In the genomic region with DNA sequence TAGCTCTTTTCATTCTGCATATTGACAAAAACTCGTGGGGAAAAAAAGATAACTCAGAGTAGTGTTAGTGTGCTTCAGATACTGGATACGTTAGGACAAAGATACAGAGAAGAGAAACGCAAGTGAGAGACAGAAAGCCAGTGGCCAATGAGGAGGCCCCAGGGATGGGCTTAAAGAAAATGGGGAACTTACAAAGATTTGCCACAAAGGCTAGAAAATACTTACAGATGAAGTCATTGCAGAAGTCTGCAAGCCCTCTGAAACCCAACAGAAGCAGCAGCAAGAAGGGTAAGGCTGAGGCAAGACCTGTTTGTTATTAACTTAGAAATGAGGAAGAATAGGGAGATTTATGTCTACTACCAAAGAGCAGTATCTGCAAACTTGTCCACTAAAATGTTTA, we compare ENCODE assay signal across 12 cellular contexts.
DNase-seq lines count a peak whose midpoint lies in the region; ATAC-seq and TF ChIP-seq lines count a peak whose summit lies in the region.
"Had no signal": no experiment of that assay in that cellular context is flagged by ENCODE, and none has a peak within 500 bp of the region (broad histone marks: within the 10 kb centered on the region; RNA-seq: fewer than 3 reads in every experiment).

No MANE protein-coding gene starts in this region.

- BruUV-seq in PC-3 (replicated peaks; lab: Mats Ljungman, UMichigan): no TSS peak

- no peaks in the 10 kb centered on the region for H3K4me1 Mint-ChIP-seq in CD8-positive, alpha-beta memory T cell
- H3K4me1 Mint-ChIP-seq: activated CD4-positive, alpha-beta T cell treated with anti-CD3 and anti-CD28 coated beads for 36 hours had no signal

- DNase-seq in NOMO-1 (lab: John Stamatoyannopoulos, UW; ENCODE audit: unreplicated experiment in 2 of 2): peak; percentile 96 to 100
- DNase-seq in mesenchymal stem cell: no peak
- DNase-seq in CD8-positive, alpha-beta memory T cell: no peak
- DNase-seq in DMS153 (lab: John Stamatoyannopoulos, UW): no peak
- DNase-seq in activated CD4-positive, alpha-beta T cell treated with anti-CD3 and anti-CD28 coated beads for 48 hours: no peak
- DNase-seq in PC-3: no peak
- DNase-seq: activated CD4-positive, alpha-beta T cell treated with anti-CD3 and anti-CD28 coated beads for 36 hours; CD8-positive, alpha-beta T cell; foreskin fibroblast had no signal

- H3K4me2 ChIP-seq in mesenchymal stem cell (ENCODE audit: low read length, poor library complexity, severe bottlenecking) (no peak overlapping the region), PC-3 (ENCODE audit: low read length) (no peak overlapping the region)
- H3K4me2 ChIP-seq: KMS-11 had no signal

- peak overlapping the region in 1 of 2 experiments; percentile 59 for H3K18ac ChIP-seq in mesenchymal stem cell (ENCODE audit: low read depth in 1 of 2, low read length in 2 of 2)

- H3K36me3 ChIP-seq in mesenchymal stem cell (ENCODE audit: control insufficient read depth in 1 of 2, insufficient read depth in 2 of 2, low read depth in 1 of 2, low read length in 2 of 2) (no peaks in the 10 kb centered on the region), PC-3 (ENCODE audit: low read depth, low read length) (no peaks in the 10 kb centered on the region)
- H3K36me3 ChIP-seq in CD8-positive, alpha-beta memory T cell (ENCODE audit: insufficient read depth, low read length): no peaks in the 10 kb centered on the region

- intact Hi-C loops in PC-3 (cut with micrococcal nuclease): no loop called here

- no peak overlapping the region for H3K4ac ChIP-seq in mesenchymal stem cell (ENCODE audit: low read depth in 1 of 2, low read length in 2 of 2)

- no peaks in the 10 kb centered on the region for H3F3A ChIP-seq in PC-3 (ENCODE audit: low read length, unreplicated experiment)

- H3K4me3 ChIP-seq in mesenchymal stem cell (ENCODE audit: insufficient read depth in 1 of 2, low read depth in 1 of 2, low read length in 2 of 2) (no peak overlapping the region), PC-3 (ENCODE audit: low read length) (no peak overlapping the region)
- no peak overlapping the region for H3K4me3 ChIP-seq in CD8-positive, alpha-beta memory T cell (ENCODE audit: low read length)

- H2AK5ac ChIP-seq in mesenchymal stem cell (ENCODE audit: low read length, severe bottlenecking): no peak overlapping the region

- no peaks in the 10 kb centered on the region for H3K9me2 ChIP-seq in PC-3 (replicated peaks; ENCODE audit: low read length)

- H3K36me3 Mint-ChIP-seq in CD8-positive, alpha-beta memory T cell: no peaks in the 10 kb centered on the region
- H3K36me3 Mint-ChIP-seq: CD8-positive, alpha-beta T cell had no signal

- H4K91ac ChIP-seq in mesenchymal stem cell (ENCODE audit: low read length): no peak overlapping the region

- H2AFZ ChIP-seq in mesenchymal stem cell (ENCODE audit: low read depth, low read length) (no peak overlapping the region), PC-3 (ENCODE audit: low read length) (no peak overlapping the region)

- CTCF ChIA-PET in CD8-positive, alpha-beta memory T cell (lab: Charles Lee): no interaction called here
- CTCF ChIA-PET in PC-3 (lab: Charles Lee): no interaction called here

- H3K9me3 ChIP-seq in mesenchymal stem cell (ENCODE audit: control insufficient read depth, low read length) (no peaks in the 10 kb centered on the region), PC-3 (ENCODE audit: low read length) (no peaks in the 10 kb centered on the region)
- no peaks in the 10 kb centered on the region for H3K9me3 ChIP-seq in CD8-positive, alpha-beta memory T cell (ENCODE audit: low read length)

- H3K9ac ChIP-seq in mesenchymal stem cell (ENCODE audit: low read length): no peak overlapping the region
- no peak overlapping the region for H3K9ac ChIP-seq in PC-3 (ENCODE audit: low read length)
- H3K9ac ChIP-seq: KMS-11 had no signal

- H3K79me2 ChIP-seq in PC-3 (ENCODE audit: low read length): no peaks in the 10 kb centered on the region

- no peaks in the 10 kb centered on the region for H3K27me3 ChIP-seq in mesenchymal stem cell (ENCODE audit: control insufficient read depth in 1 of 2, insufficient read depth in 1 of 2, low read length in 2 of 2)
- no peaks in the 10 kb centered on the region for H3K27me3 ChIP-seq in CD8-positive, alpha-beta memory T cell (ENCODE audit: insufficient read depth, low read length, poor library complexity, severe bottlenecking)
- H3K27me3 ChIP-seq in PC-3 (ENCODE audit: low read length): peaks cover 26% of the 10 kb centered on the region; the same call in 1 of the 2 replicates

- WGBS in mesenchymal stem cell: 67% methylated on average over 3 of the region's 3 CpGs

- no peak overlapping the region for H3K23ac ChIP-seq in mesenchymal stem cell (ENCODE audit: low read length in 2 of 2)

- H3K4me1 ChIP-seq in mesenchymal stem cell (ENCODE audit: control insufficient read depth, insufficient read depth, low read depth, low read length) (peaks cover 5% of the 10 kb centered on the region), PC-3 (ENCODE audit: insufficient read depth, low read length) (0 out of 2 replicates have a peak, but pooled peaks cover 3% of the 10 kb centered on the region)
- no peaks in the 10 kb centered on the region for H3K4me1 ChIP-seq in CD8-positive, alpha-beta memory T cell (ENCODE audit: insufficient read depth, low read length)

- ATAC-seq in GM18868 (IDR thresholded peaks at IDR 0.05; ENCODE audit: unreplicated experiment): peak; percentile 70
- ATAC-seq in HG02840 (IDR thresholded peaks at IDR 0.05; ENCODE audit: low FRiP score, unreplicated experiment): peak; percentile 69
- ATAC-seq in PC-3: no peak
- ATAC-seq: activated CD4-positive, alpha-beta T cell treated with anti-CD3 and anti-CD28 coated beads for 36 hours; CD8-positive, alpha-beta T cell had no signal

- H3K79me1 ChIP-seq in mesenchymal stem cell (replicated peaks; ENCODE audit: low read length, poor library complexity, severe bottlenecking): no peaks in the 10 kb centered on the region

- POLR2A ChIA-PET in CD8-positive, alpha-beta memory T cell (lab: Charles Lee): no interaction called here
- POLR2A ChIA-PET in PC-3 (lab: Charles Lee; ENCODE audit: unreplicated experiment): no interaction called here

- no peaks in the 10 kb centered on the region for H4K20me1 ChIP-seq in PC-3 (ENCODE audit: low read length)

- no peak overlapping the region for H3K27ac Mint-ChIP-seq in CD8-positive, alpha-beta memory T cell
- H3K27ac Mint-ChIP-seq: activated CD4-positive, alpha-beta T cell treated with anti-CD3 and anti-CD28 coated beads for 36 hours; CD8-positive, alpha-beta T cell had no signal

- peak overlapping the region; percentile 74 for H3K27ac ChIP-seq in mesenchymal stem cell (ENCODE audit: low read length, poor library complexity, severe bottlenecking)
- H3K27ac ChIP-seq in CD8-positive, alpha-beta memory T cell (ENCODE audit: low read depth, low read length): no peak overlapping the region
- H3K27ac ChIP-seq in PC-3 (ENCODE audit: low read length): no peak overlapping the region
- H3K27ac ChIP-seq: KMS-11 had no signal

- H3K27me3 Mint-ChIP-seq in CD8-positive, alpha-beta memory T cell: peaks cover 2 to 17% of the 10 kb centered on the region in 2 donors

- H4K8ac ChIP-seq in mesenchymal stem cell (ENCODE audit: low read length): no peak overlapping the region

- no peak overlapping the region for H3K14ac ChIP-seq in mesenchymal stem cell (ENCODE audit: low read length in 2 of 2)

- no peak overlapping the region for H2BK15ac ChIP-seq in mesenchymal stem cell (ENCODE audit: low read depth, poor library complexity, severe bottlenecking)

- no peak overlapping the region for H3K4me3 Mint-ChIP-seq in CD8-positive, alpha-beta memory T cell
- H3K4me3 Mint-ChIP-seq: activated CD4-positive, alpha-beta T cell treated with anti-CD3 and anti-CD28 coated beads for 36 hours; CD8-positive, alpha-beta T cell had no signal

- peaks cover 0 to 1% (median 0%) of the 10 kb centered on the region in 5 donors for H3K9me3 Mint-ChIP-seq in CD8-positive, alpha-beta memory T cell
- H3K9me3 Mint-ChIP-seq: CD8-positive, alpha-beta T cell had no signal

- H2BK5ac ChIP-seq in mesenchymal stem cell (ENCODE audit: low read depth, low read length, poor library complexity, severe bottlenecking): peak overlapping the region; percentile 37

- no peak overlapping the region for H2BK12ac ChIP-seq in mesenchymal stem cell (ENCODE audit: low read length in 2 of 2)

- no peak overlapping the region for H2BK120ac ChIP-seq in mesenchymal stem cell (ENCODE audit: low read depth, low read length)

- TF ChIP-seq CTCF in PC-3 (conservative IDR thresholded peaks at IDR 0.05; ENCODE audit: low read depth, low read length): no peak

Comparison
In these comparisons a context has a peak if more than half of its experiments do, and no peak if none do; other contexts are left out.
1. DNase-seq: peak in NOMO-1 (2 of 2); none in mesenchymal stem cell (single experiment), CD8-positive, alpha-beta memory T cell (0 of 5), DMS153 (single experiment), activated CD4-positive, alpha-beta T cell treated with anti-CD3 and anti-CD28 coated beads for 48 hours (single experiment) and PC-3 (single experiment).